In genomic region chr1:56436338-56436695, GRCh38 we compare ENCODE assay signal across 25 cellular contexts.
DNase-seq lines count a peak whose midpoint lies in the region; ATAC-seq and TF ChIP-seq lines count a peak whose summit lies in the region.
"Had no signal": no experiment of that assay in that cellular context is flagged by ENCODE, and none has a peak within 500 bp of the region (broad histone marks: within the 10 kb centered on the region; RNA-seq: fewer than 3 reads in every experiment).

No MANE protein-coding gene starts in this region.

- peaks cover 29% of the 10 kb centered on the region for H3K4me1 ChIP-seq in iPS-15b (ENCODE audit: control insufficient read depth, insufficient read depth, low read length)
- no peaks in the 10 kb centered on the region for H3K4me1 ChIP-seq in SJCRH30
- H3K4me1 ChIP-seq: BE2C had no signal

- no peaks in the 10 kb centered on the region for H3K27me3 Mint-ChIP-seq in neural crest cell (ENCODE audit: low read depth)
- H3K27me3 Mint-ChIP-seq: activated CD8-positive, alpha-beta T cell treated with anti-CD3 and anti-CD28 coated beads for 36 hours had no signal

- no peak overlapping the region for H3K9ac ChIP-seq in iPS-15b (ENCODE audit: low read depth, low read length)

- no peak for TF ChIP-seq CTCF in WERI-Rb-1 (IDR thresholded peaks at IDR 0.05; ENCODE audit: low read depth, low read length)
- no peak for TF ChIP-seq CTCF in neural crest cell (conservative IDR thresholded peaks at IDR 0.05)

- DNase-seq in Ammon's horn (ENCODE audit: low spot score) (peak; percentile 47), WERI-Rb-1 (no peak), neural crest cell (ENCODE audit: low read depth, low spot score) (peak; percentile 10), NK-92 (lab: John Stamatoyannopoulos, UW; ENCODE audit: unreplicated experiment) (no peak), SJCRH30 (no peak)
- DNase-seq: activated CD4-positive, CD25-positive, alpha-beta regulatory T cell treated with anti-CD3 and anti-CD28 coated beads, Interleukin-2, amount 50 U/mL, for 72 hours; activated CD8-positive, alpha-beta T cell treated with anti-CD3 and anti-CD28 coated beads for 36 hours; activated effector memory CD4-positive, alpha-beta T cell treated with Interleukin-2 at 50 U/mL for 16 hours; activated naive CD8-positive, alpha-beta T cell treated with anti-CD3 and anti-CD28 coated beads, Interleukin-2, amount 10 ng/mL, durations not matched to agents 7 days and 5 days; BE2C; DMS53; effector CD8-positive, alpha-beta T cell; erythroblast; GDM1; HCEC 1CT; heart right ventricle; immature natural killer cell; left lung; NCI-H1436; psoas muscle; stimulated activated CD8-positive, alpha-beta memory T cell treated with anti-CD3 and anti-CD28 coated beads, Interleukin-4, amount 100 ng/mL, for 48 hours had no signal

- H3K9me3 ChIP-seq in WERI-Rb-1 (ENCODE audit: severe bottlenecking) (peaks cover 4% of the 10 kb centered on the region), iPS-15b (ENCODE audit: control insufficient read depth, insufficient read depth, low read length) (no peaks in the 10 kb centered on the region), SJCRH30 (replicated peaks) (no peaks in the 10 kb centered on the region)
- H3K9me3 ChIP-seq: BE2C, heart right ventricle, left lung, neutrophil, psoas muscle had no signal

- H3K27ac Mint-ChIP-seq in neural crest cell (ENCODE audit: unreplicated experiment), result peak overlapping the region; percentile 97
- H3K27ac Mint-ChIP-seq: activated CD8-positive, alpha-beta T cell treated with anti-CD3 and anti-CD28 coated beads for 36 hours; activated naive CD8-positive, alpha-beta T cell treated with anti-CD3 and anti-CD28 coated beads, Interleukin-2, amount 10 ng/mL, durations not matched to agents 7 days and 5 days; immature natural killer cell had no signal

- no peaks in the 10 kb centered on the region for H3K9me3 Mint-ChIP-seq in neural crest cell
- H3K9me3 Mint-ChIP-seq: activated CD8-positive, alpha-beta T cell treated with anti-CD3 and anti-CD28 coated beads for 36 hours; activated naive CD8-positive, alpha-beta T cell treated with anti-CD3 and anti-CD28 coated beads, Interleukin-2, amount 10 ng/mL, durations not matched to agents 7 days and 5 days had no signal

- ATAC-seq in HG02973 (IDR thresholded peaks at IDR 0.05; ENCODE audit: unreplicated experiment), result no peak
- ATAC-seq in HG02678 (IDR thresholded peaks at IDR 0.05; ENCODE audit: unreplicated experiment), result no peak
- ATAC-seq: activated CD8-positive, alpha-beta T cell treated with anti-CD3 and anti-CD28 coated beads for 36 hours; heart right ventricle; left lung; psoas muscle had no signal

- H3K36me3 ChIP-seq in WERI-Rb-1, result no peaks in the 10 kb centered on the region
- no peaks in the 10 kb centered on the region for H3K36me3 ChIP-seq in iPS-15b (ENCODE audit: control insufficient read depth, insufficient read depth, low read length)
- no peaks in the 10 kb centered on the region for H3K36me3 ChIP-seq in SJCRH30
- H3K36me3 ChIP-seq: BE2C, heart right ventricle, left lung, neutrophil had no signal

- no peaks in the 10 kb centered on the region for H3K36me3 Mint-ChIP-seq in neural crest cell (ENCODE audit: low read depth)
- H3K36me3 Mint-ChIP-seq: activated naive CD8-positive, alpha-beta T cell treated with anti-CD3 and anti-CD28 coated beads, Interleukin-2, amount 10 ng/mL, durations not matched to agents 7 days and 5 days; immature natural killer cell had no signal

- H3K27ac ChIP-seq in WERI-Rb-1 (peak overlapping the region; percentile 42; the same call in 1 of the 2 replicates), SJCRH30 (no peak overlapping the region)
- H3K27ac ChIP-seq: left lung, neutrophil, psoas muscle had no signal

- no peaks in the 10 kb centered on the region for H3K27me3 ChIP-seq in WERI-Rb-1 (ENCODE audit: insufficient read depth, low read depth, severe bottlenecking)
- peaks cover 23% of the 10 kb centered on the region for H3K27me3 ChIP-seq in iPS-15b (ENCODE audit: control insufficient read depth, insufficient read depth, low read length)
- H3K27me3 ChIP-seq in SJCRH30, result 0 out of 2 replicates have a peak, but pooled peaks cover 7% of the 10 kb centered on the region
- H3K27me3 ChIP-seq: BE2C, heart right ventricle, left lung, neutrophil had no signal

- no peak overlapping the region for H3K4me3 ChIP-seq in WERI-Rb-1 (ENCODE audit: low read depth, low read length)
- peak overlapping the region; percentile 19 for H3K4me3 ChIP-seq in iPS-15b (ENCODE audit: low read depth, low read length)
- no peak overlapping the region for H3K4me3 ChIP-seq in SJCRH30
- H3K4me3 ChIP-seq: heart right ventricle, left lung, psoas muscle had no signal

- H3K4me1 Mint-ChIP-seq in neural crest cell, result peaks cover 88% of the 10 kb centered on the region
- H3K4me1 Mint-ChIP-seq: activated naive CD8-positive, alpha-beta T cell treated with anti-CD3 and anti-CD28 coated beads, Interleukin-2, amount 10 ng/mL, durations not matched to agents 7 days and 5 days; immature natural killer cell had no signal

- peak overlapping the region; percentile 67 for H3K4me3 Mint-ChIP-seq in neural crest cell
- H3K4me3 Mint-ChIP-seq: activated CD8-positive, alpha-beta T cell treated with anti-CD3 and anti-CD28 coated beads for 36 hours; activated naive CD8-positive, alpha-beta T cell treated with anti-CD3 and anti-CD28 coated beads, Interleukin-2, amount 10 ng/mL, durations not matched to agents 7 days and 5 days; immature natural killer cell had no signal

Comparison
In these comparisons a context has a peak if more than half of its experiments do, and no peak if none do; other contexts are left out.
1. DNase-seq: peak in Ammon's horn (single experiment) and neural crest cell (single experiment); none in WERI-Rb-1 (single experiment), NK-92 (single experiment) and SJCRH30 (0 of 2).